15 cellular contexts compared by ENCODE assay signal in the genomic region with DNA sequence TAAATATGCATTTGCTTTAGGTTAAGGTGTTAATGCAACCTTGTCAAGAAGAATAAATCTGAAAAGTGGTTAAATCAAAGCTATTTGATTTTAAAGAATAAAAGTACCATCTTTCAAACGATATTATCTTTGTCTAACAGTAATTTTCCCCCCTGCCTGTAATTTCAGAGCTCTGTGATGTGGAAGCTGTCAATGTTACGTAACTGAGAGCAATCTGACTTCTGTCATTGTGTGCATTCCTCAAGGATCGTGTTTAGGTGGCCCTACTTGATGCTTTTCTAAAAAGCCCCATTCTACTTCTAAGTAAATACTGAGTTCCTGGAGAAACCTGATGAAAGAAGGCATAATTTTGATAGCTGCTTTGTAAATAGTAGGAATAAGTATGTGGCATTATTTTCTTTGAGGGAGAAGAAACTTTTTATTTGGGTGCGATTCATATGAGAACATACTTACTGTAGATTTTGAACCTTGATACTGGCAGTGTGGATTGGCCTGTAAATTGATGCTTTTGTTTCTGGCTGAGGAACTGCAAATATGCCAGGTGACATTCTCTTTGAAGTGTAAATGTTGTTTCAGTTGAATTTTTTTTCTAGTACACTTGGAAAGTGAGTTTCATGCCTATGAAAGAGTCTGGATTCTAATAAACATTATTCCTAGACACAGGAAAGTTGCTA.
"Had no signal": no experiment of that assay in that cellular context is flagged by ENCODE, and none has a peak within 500 bp of the region (broad histone marks: within the 10 kb centered on the region; RNA-seq: fewer than 3 reads in every experiment).

No MANE protein-coding gene starts in this region.

- ATAC-seq: esophagus mucosa; gastrocnemius medialis; heart right ventricle; naive thymus-derived CD4-positive, alpha-beta T cell; right cardiac atrium had no signal

- H3K9me3 ChIP-seq: gastrocnemius medialis, heart right ventricle had no signal

- H3K4me2 ChIP-seq: smooth muscle cell had no signal

- FAIRE-seq: endometrium, islet of Langerhans, urothelium cell line had no signal

- DNase-seq: effector memory CD4-positive, alpha-beta T cell; gastrocnemius medialis; heart right ventricle; hypothalamus; kidney glomerular epithelial cell; mesendoderm; naive thymus-derived CD4-positive, alpha-beta T cell; right cardiac atrium; stimulated activated CD4-positive, alpha-beta T cell treated with anti-CD3 and anti-CD28 coated beads, Interleukin-2, amount 100 ng/mL, for 48 hours; stimulated activated naive CD4-positive, alpha-beta T cell treated with Interleukin-2 at 50 U/mL for 16 hours had no signal

- H3K4me3 ChIP-seq: gastrocnemius medialis, heart right ventricle, smooth muscle cell had no signal

- H3K27ac ChIP-seq: gastrocnemius medialis, heart right ventricle had no signal

- H3K27me3 ChIP-seq: gastrocnemius medialis, heart right ventricle had no signal

- H3K4me1 ChIP-seq: gastrocnemius medialis, heart right ventricle had no signal

- H3K36me3 ChIP-seq: gastrocnemius medialis, heart right ventricle had no signal
